8 cellular contexts compared by ENCODE assay signal in the genomic region with DNA sequence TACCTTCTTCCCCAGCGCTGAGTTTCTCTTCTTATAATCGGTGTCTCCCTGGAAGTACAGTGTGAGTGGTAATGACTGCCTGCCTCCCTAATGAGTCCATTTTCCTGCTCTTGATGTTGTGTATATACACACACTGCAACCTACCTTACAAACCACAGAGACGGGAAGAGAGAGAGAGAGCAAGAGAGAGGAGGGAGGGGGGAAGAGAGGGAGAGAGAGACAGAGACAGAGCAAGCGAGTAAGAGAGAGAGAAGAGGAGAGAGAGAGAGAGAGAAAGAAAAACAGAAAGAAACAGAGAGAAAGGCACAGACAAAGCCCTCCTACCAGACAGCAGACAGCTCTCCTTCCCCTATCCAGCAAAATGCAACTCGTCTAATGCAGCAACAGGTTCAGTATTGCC. TPM values are rescaled to one million over a fixed set of nuclear protein-coding genes. Genes with fewer than 3 reads are reported as not detected.
DNase-seq lines count a peak whose midpoint lies in the region; ATAC-seq, FAIRE-seq and TF ChIP-seq lines count a peak whose summit lies in the region.

No MANE protein-coding gene starts in this region.

- TF ChIP-seq CTCF in body of pancreas (IDR thresholded peaks at IDR 0.05), result peak in 1 of 7 experiments; percentile 20

- H3K36me3 Mint-ChIP-seq in activated naive CD4-positive, alpha-beta T cell treated with anti-CD3 and anti-CD28 coated beads, Interleukin-2, amount 50 U/mL, for 24 hours, result peaks cover 16% of the 10 kb centered on the region

- H3K27me3 ChIP-seq in body of pancreas (no peaks in the 10 kb centered on the region), small intestine (ENCODE audit: control insufficient read depth in 2 of 2, insufficient read depth in 2 of 2, low read length in 2 of 2) (no peaks in the 10 kb centered on the region)

- H3K4me3 ChIP-seq in body of pancreas (peak overlapping the region in 1 of 2 donors; percentile 22), small intestine (ENCODE audit: low read depth in 1 of 2, low read length in 2 of 2) (peak overlapping the region in 1 of 2 donors; percentile 54)

- peak; percentile 77 for ATAC-seq in HG02763 (IDR thresholded peaks at IDR 0.05; ENCODE audit: unreplicated experiment)
- peak; percentile 77 for ATAC-seq in body of pancreas

- H3K27ac ChIP-seq in body of pancreas (peak overlapping the region; percentile 17 to 77 (median 72)), small intestine (ENCODE audit: low read depth in 1 of 2, low read length in 1 of 2) (peak overlapping the region; percentile 71 to 87)

- no peak for DNase-seq in activated naive CD4-positive, alpha-beta T cell treated with Interleukin-2 at 50 U/mL for 16 hours
- peak; percentile 23 for DNase-seq in NCI-H526 (lab: John Stamatoyannopoulos, UW)
- peak; percentile 9 to 36 (median 30) for DNase-seq in body of pancreas
- DNase-seq in islet precursor cell, result peak; percentile 52
- peak; percentile 73 for DNase-seq in small intestine
- no peak for DNase-seq in NCI-H2171 treated with DMSO at 0.1 percent for 48 hours (lab: John Stamatoyannopoulos, UW)

- peak in 2 of 3 donors; percentile 74 to 76 for TF ChIP-seq POLR2A in body of pancreas (IDR thresholded peaks at IDR 0.05)

- peak overlapping the region; percentile 76 for H3K27ac Mint-ChIP-seq in activated naive CD4-positive, alpha-beta T cell treated with anti-CD3 and anti-CD28 coated beads, Interleukin-2, amount 50 U/mL, for 24 hours

- H3K9me3 ChIP-seq in body of pancreas (no peaks in the 10 kb centered on the region), small intestine (ENCODE audit: control insufficient read depth, low read depth) (no peaks in the 10 kb centered on the region)

- WGBS in body of pancreas, 2 donors, result 0 to 1% methylated on average over 5 of the region's 5 CpGs
- WGBS in small intestine, 3 donors, result 0 to 1% (median 1%) methylated on average over 5 of the region's 5 CpGs

- no peak for FAIRE-seq in small intestine (lab: Jason Lieb, UNC)

- peaks cover 73% of the 10 kb centered on the region for H3K4me1 Mint-ChIP-seq in activated naive CD4-positive, alpha-beta T cell treated with anti-CD3 and anti-CD28 coated beads, Interleukin-2, amount 50 U/mL, for 24 hours

- H3K4me1 ChIP-seq in body of pancreas, result peaks cover 35% of the 10 kb centered on the region
- no peaks in the 10 kb centered on the region for H3K4me1 ChIP-seq in small intestine (ENCODE audit: control insufficient read depth in 2 of 2, insufficient read depth in 1 of 2, low read depth in 1 of 2, low read length in 1 of 2)

- no peaks in the 10 kb centered on the region for H3K9me3 Mint-ChIP-seq in activated naive CD4-positive, alpha-beta T cell treated with anti-CD3 and anti-CD28 coated beads, Interleukin-2, amount 50 U/mL, for 24 hours

- H3K27me3 Mint-ChIP-seq in activated naive CD4-positive, alpha-beta T cell treated with anti-CD3 and anti-CD28 coated beads, Interleukin-2, amount 50 U/mL, for 24 hours, result no peaks in the 10 kb centered on the region

- intact Hi-C loops in body of pancreas (cut with DNase I), result no loop called here

- H3K36me3 ChIP-seq in body of pancreas (replicated peaks in 1 of 2; ENCODE audit: insufficient read depth in 1 of 2, low read depth in 2 of 2) (no peaks in the 10 kb centered on the region), small intestine (ENCODE audit: control insufficient read depth in 2 of 2, insufficient read depth in 2 of 2, low read length in 2 of 2) (no peaks in the 10 kb centered on the region)

- peak overlapping the region; percentile 81 for H3K4me3 Mint-ChIP-seq in activated naive CD4-positive, alpha-beta T cell treated with anti-CD3 and anti-CD28 coated beads, Interleukin-2, amount 50 U/mL, for 24 hours

RNA-seq across cellular contexts. Expression of a gene that starts 46.9 kb away (rescaled TPM):
- total RNA-seq in body of pancreas, result 10 to 100 TPM; 48.3 to 77.1 TPM
- polyA plus RNA-seq in small intestine, result 1 to 10 TPM in 2 of 3 donors, under 1 TPM in 1; 0.27 to 2.2 (median 1.3) TPM

Comparison
In these comparisons a context has a peak if more than half of its experiments do, and no peak if none do; other contexts are left out.
1. DNase-seq: peak in NCI-H526 (2 of 2), body of pancreas (4 of 4), islet precursor cell (single experiment) and small intestine (single experiment); none in activated naive CD4-positive, alpha-beta T cell treated with Interleukin-2 at 50 U/mL for 16 hours (single experiment) and NCI-H2171 treated with DMSO at 0.1 percent for 48 hours (single experiment).